In genomic region chr4:182955411-182955810, GRCh38 we compare ENCODE assay signal across 19 cellular contexts. TPM values are rescaled to one million over a fixed set of nuclear protein-coding genes. Genes with fewer than 3 reads are reported as not detected.
DNase-seq lines count a peak whose midpoint lies in the region; ATAC-seq and TF ChIP-seq lines count a peak whose summit lies in the region.
"Had no signal": no experiment of that assay in that cellular context is flagged by ENCODE, and none has a peak within 500 bp of the region (broad histone marks: within the 10 kb centered on the region; RNA-seq: fewer than 3 reads in every experiment).

No MANE protein-coding gene starts in this region.

- intact Hi-C loops in activated CD4-positive, alpha-beta T cell treated with anti-CD3 and anti-CD28 coated beads for 36 hours (cut with DNase I, micrococcal nuclease): no loop called here

- no peak overlapping the region for H3K4me3 Mint-ChIP-seq in activated CD4-positive, alpha-beta T cell treated with anti-CD3 and anti-CD28 coated beads for 36 hours
- H3K4me3 Mint-ChIP-seq: CD14-positive monocyte had no signal

- no peak for TF ChIP-seq RAD21 in SK-N-SH (IDR thresholded peaks at IDR 0.05; ENCODE audit: low read length)

- no peaks in the 10 kb centered on the region; the same call in 1 of the 2 replicates for H3K9me3 ChIP-seq in SK-N-SH

- DNase-seq in DMS53 (lab: John Stamatoyannopoulos, UW) (peak; percentile 10), DMS53 treated with DMSO at 0.1 percent for 48 hours (lab: John Stamatoyannopoulos, UW; ENCODE audit: unreplicated experiment) (no peak), SK-N-SH (no peak), foreskin fibroblast (peak; percentile 30 to 33), stromal cell of bone marrow (ENCODE audit: low read depth) (peak; percentile 21), NCI-H345 treated with DMSO at 0.1 percent for 48 hours (lab: John Stamatoyannopoulos, UW; ENCODE audit: unreplicated experiment) (no peak), NCI-H748 (lab: John Stamatoyannopoulos, UW; ENCODE audit: unreplicated experiment) (no peak)
- DNase-seq in activated CD4-positive, alpha-beta T cell treated with anti-CD3 and anti-CD28 coated beads for 36 hours: no peak
- DNase-seq: COR-L47, MV-4-11, NCI-H1417 treated with DMSO at 0.1 percent for 48 hours, NCI-H2029, NCI-H2171, NCI-H774, PC-3 had no signal

- H3K9ac ChIP-seq in SK-N-SH: no peak overlapping the region

- H2AFZ ChIP-seq in SK-N-SH (ENCODE audit: low read depth): peak overlapping the region; percentile 62; the same call in 1 of the 2 replicates

- POLR2A ChIA-PET in SK-N-SH (lab: Yijun Ruan, JAX): no interaction called here
- POLR2A ChIA-PET in activated CD4-positive, alpha-beta T cell treated with anti-CD3 and anti-CD28 coated beads for 36 hours (lab: Charles Lee): no interaction called here

- H3K4me3 ChIP-seq in SK-N-SH (ENCODE audit: low read depth in 2 of 2, low read length in 1 of 2) (no peak overlapping the region), foreskin fibroblast (ENCODE audit: low read depth in 1 of 2, low read length in 2 of 2) (no peak overlapping the region)
- H3K4me3 ChIP-seq: HAP-1, SJSA1 had no signal

- H3K27me3 ChIP-seq in SK-N-SH (ENCODE audit: insufficient read depth): no peaks in the 10 kb centered on the region
- H3K27me3 ChIP-seq: SJSA1 had no signal

- H3F3A ChIP-seq in SK-N-SH (replicated peaks; ENCODE audit: insufficient read depth): no peaks in the 10 kb centered on the region

- H3K36me3 Mint-ChIP-seq in activated CD4-positive, alpha-beta T cell treated with anti-CD3 and anti-CD28 coated beads for 36 hours (ENCODE audit: low read depth): no peaks in the 10 kb centered on the region
- H3K36me3 Mint-ChIP-seq: CD14-positive monocyte had no signal

- H4K20me1 ChIP-seq in SK-N-SH (ENCODE audit: insufficient read depth): no peaks in the 10 kb centered on the region

- no peak overlapping the region for H3K4me2 ChIP-seq in SK-N-SH

- H3K27me3 Mint-ChIP-seq in activated CD4-positive, alpha-beta T cell treated with anti-CD3 and anti-CD28 coated beads for 36 hours: no peaks in the 10 kb centered on the region

- no peaks in the 10 kb centered on the region for H3K4me1 ChIP-seq in SK-N-SH (ENCODE audit: control insufficient read depth in 1 of 2, insufficient read depth in 2 of 2, low read depth in 1 of 2, low read length in 1 of 2)
- H3K4me1 ChIP-seq: HAP-1, SJSA1 had no signal

- ATAC-seq in activated CD4-positive, alpha-beta T cell treated with anti-CD3 and anti-CD28 coated beads for 36 hours: no peak
- ATAC-seq: PC-3 had no signal

- H3K9me3 Mint-ChIP-seq in activated CD4-positive, alpha-beta T cell treated with anti-CD3 and anti-CD28 coated beads for 36 hours (ENCODE audit: low read depth): peaks cover 2% of the 10 kb centered on the region

- no peaks in the 10 kb centered on the region for H3K79me2 ChIP-seq in SK-N-SH (ENCODE audit: insufficient read depth)

- TF ChIP-seq EP300 in SK-N-SH (IDR thresholded peaks at IDR 0.05; ENCODE audit: borderline replicate concordance in 1 of 2, low read depth in 1 of 2, low read length in 1 of 2): no peak

- H3K9me2 ChIP-seq in SK-N-SH: no peaks in the 10 kb centered on the region

- H3K4me1 Mint-ChIP-seq in activated CD4-positive, alpha-beta T cell treated with anti-CD3 and anti-CD28 coated beads for 36 hours: no peaks in the 10 kb centered on the region
- H3K4me1 Mint-ChIP-seq: CD14-positive monocyte had no signal

- no peak overlapping the region for H3K27ac Mint-ChIP-seq in activated CD4-positive, alpha-beta T cell treated with anti-CD3 and anti-CD28 coated beads for 36 hours
- H3K27ac Mint-ChIP-seq: CD14-positive monocyte had no signal

- CTCF ChIA-PET in SK-N-SH (lab: Yijun Ruan, JAX): interaction anchor here (0.9 kb wide), 1 partner anchor 17 kb away, joined by 3 read pairs; no protein-coding TSS in a partner anchor
- CTCF ChIA-PET in activated CD4-positive, alpha-beta T cell treated with anti-CD3 and anti-CD28 coated beads for 36 hours (lab: Charles Lee): interaction anchor here (0.6 kb wide), 1 partner anchor 17 kb away, joined by 4 read pairs; no protein-coding TSS in a partner anchor

- no peak overlapping the region for H3K27ac ChIP-seq in SK-N-SH (ENCODE audit: low read depth in 2 of 2, low read length in 1 of 2)
- H3K27ac ChIP-seq: 22Rv1, SJSA1 had no signal

- WGBS in SK-N-SH (ENCODE audit: low lambda C conversion rate): 39% methylated on average over 2 of the region's 2 CpGs

- TF ChIP-seq CTCF in SK-N-SH (IDR thresholded peaks at IDR 0.05) (no peak), foreskin fibroblast (IDR thresholded peaks at IDR 0.05; ENCODE audit: low read depth, low read length) (no peak)

- no peaks in the 10 kb centered on the region for H3K36me3 ChIP-seq in SK-N-SH (replicated peaks in 1 of 2; ENCODE audit: control insufficient read depth in 1 of 2, insufficient read depth in 2 of 2, low read length in 1 of 2)
- H3K36me3 ChIP-seq: HAP-1, SJSA1 had no signal

TF ChIP-seq in SK-N-SH, 30 proteins besides CTCF, POLR2A, EP300 and RAD21:
- TF ChIP-seq JUND (IDR thresholded peaks at IDR 0.05) (0 out of 2 replicates have a peak, but pooled peaks have one; percentile 13), MEF2A (IDR thresholded peaks at IDR 0.05; ENCODE audit: borderline replicate concordance, low read depth) (peak; percentile 46; the same call in 1 of the 2 replicates), GABPA (IDR thresholded peaks at IDR 0.05; ENCODE audit: low read depth) (no peak), FOSL2 (IDR thresholded peaks at IDR 0.05; ENCODE audit: borderline replicate concordance, low read depth) (peak; percentile 45; the same call in 1 of the 2 replicates), RCOR1 (IDR thresholded peaks at IDR 0.05; ENCODE audit: low read length) (no peak)

RNA-seq across cellular contexts. Expression of gene DCTD, which starts 38.2 kb away (rescaled TPM):
- 123 and 145 TPM in 2 replicates for polyA plus RNA-seq in SK-N-SH (2012; rRNA removed)
- 144 and 145 TPM in 2 replicates for polyA plus RNA-seq in SK-N-SH (2012; cell fraction: cytosol; rRNA removed)
- 170 and 193 TPM in 2 replicates for polyA plus RNA-seq in SK-N-SH (2012; cell fraction: nucleus; rRNA removed)
- 100 to 1,000 TPM; 119 to 128 TPM for total RNA-seq in activated CD4-positive, alpha-beta T cell treated with anti-CD3 and anti-CD28 coated beads for 36 hours

Comparison
In these comparisons a context has a peak if more than half of its experiments do, and no peak if none do; other contexts are left out.
1. DNase-seq: peak in DMS53 (single experiment), foreskin fibroblast (2 of 2) and stromal cell of bone marrow (single experiment); none in DMS53 treated with DMSO at 0.1 percent for 48 hours (single experiment), SK-N-SH (single experiment), NCI-H345 treated with DMSO at 0.1 percent for 48 hours (single experiment), NCI-H748 (single experiment) and activated CD4-positive, alpha-beta T cell treated with anti-CD3 and anti-CD28 coated beads for 36 hours (single experiment).